Comparison of ENCODE assay signal across 1 cellular context in genomic region chr20:53609501-53610445, GRCh38.
TF ChIP-seq lines count a peak whose summit lies in the region.

No MANE protein-coding gene starts in this region.

TF ChIP-seq in HEK293, 187 proteins besides CTCF, POLR2A, EP300 and RAD21 (continued from another document and continues in another):
- TF ChIP-seq ZNF221 (tag by site-specific recombination; IDR thresholded peaks at IDR 0.05; ENCODE audit: borderline replicate concordance) (0 out of 2 replicates have a peak, but pooled peaks have one; percentile 11), ZNF302 (tag by site-specific recombination; IDR thresholded peaks at IDR 0.05; ENCODE audit: low read depth) (0 out of 2 replicates have a peak, but pooled peaks have one; percentile 37), ZBTB49 (tag by site-specific recombination; IDR thresholded peaks at IDR 0.05; ENCODE audit: low read depth) (0 out of 2 replicates have a peak, but pooled peaks have one; percentile 59), ZNF488 (tag by site-specific recombination; IDR thresholded peaks at IDR 0.05) (peak; percentile 98), ZNF639 (tag by site-specific recombination; IDR thresholded peaks at IDR 0.05) (peak; percentile 99), ZNF404 (tag by site-specific recombination; IDR thresholded peaks at IDR 0.05) (no peak), KLF1 (tag by site-specific recombination; IDR thresholded peaks at IDR 0.05) (peak; percentile 78), ZNF561 (tag by site-specific recombination; IDR thresholded peaks at IDR 0.05; ENCODE audit: borderline replicate concordance) (peak; percentile 99), ZNF433 (tag by site-specific recombination; IDR thresholded peaks at IDR 0.05; ENCODE audit: low read depth) (no peak), ZNF350 (tag by site-specific recombination; IDR thresholded peaks at IDR 0.05) (no peak), ZNF121 (tag by site-specific recombination; IDR thresholded peaks at IDR 0.05) (no peak), ZNF558 (tag by site-specific recombination; IDR thresholded peaks at IDR 0.05) (peak; percentile 89; the same call in 1 of the 2 replicates), GLI2 (tag by site-specific recombination; IDR thresholded peaks at IDR 0.05; ENCODE audit: borderline replicate concordance, low read depth) (peak; percentile 100), ZNF174 (tag by site-specific recombination; IDR thresholded peaks at IDR 0.05) (no peak), ZNF830 (tag by site-specific recombination; IDR thresholded peaks at IDR 0.05; ENCODE audit: low read depth) (no peak), ZBTB1 (tag by site-specific recombination; IDR thresholded peaks at IDR 0.05) (peak; percentile 97), ZNF37A (tag by site-specific recombination; IDR thresholded peaks at IDR 0.05) (no peak), TSHZ1 (tag by site-specific recombination; IDR thresholded peaks at IDR 0.05; ENCODE audit: borderline replicate concordance) (peak; percentile 99), ZNF19 (tag by site-specific recombination; IDR thresholded peaks at IDR 0.05; ENCODE audit: low read depth) (0 out of 2 replicates have a peak, but pooled peaks have one; percentile 7), ZNF658 (tag by site-specific recombination; IDR thresholded peaks at IDR 0.05) (no peak), ZSCAN23 (tag by site-specific recombination; IDR thresholded peaks at IDR 0.05) (peak; percentile 97), ZNF621 (tag by site-specific recombination; IDR thresholded peaks at IDR 0.05) (no peak), ZNF398 (tag by site-specific recombination; IDR thresholded peaks at IDR 0.05) (peak; percentile 94), SCRT2 (tag by site-specific recombination; IDR thresholded peaks at IDR 0.05) (peak; percentile 99), ZNF843 (tag by site-specific recombination; IDR thresholded peaks at IDR 0.05) (peak; percentile 97), ZXDB (tag by site-specific recombination; IDR thresholded peaks at IDR 0.05) (peak; percentile 97), TRIM28 (IDR thresholded peaks at IDR 0.05; ENCODE audit: borderline replicate concordance, low read length) (no peak; the same call in 1 of the 2 replicates), ZSCAN4 (tag by site-specific recombination; IDR thresholded peaks at IDR 0.05) (peak; percentile 69), ZNF362 (tag by site-specific recombination; IDR thresholded peaks at IDR 0.05) (no peak), EGR2 (tag by site-specific recombination; IDR thresholded peaks at IDR 0.05; ENCODE audit: low read depth) (no peak), ZNF146 (tag by site-specific recombination; IDR thresholded peaks at IDR 0.05) (peak; percentile 90), PATZ1 (tag by site-specific recombination; IDR thresholded peaks at IDR 0.05) (peak; percentile 76), SP3 (tag by site-specific recombination; IDR thresholded peaks at IDR 0.05) (peak; percentile 39; the same call in 1 of the 2 replicates), ZNF449 (tag by site-specific recombination; IDR thresholded peaks at IDR 0.05) (peak; percentile 95), ZBTB20 (tag by site-specific recombination; IDR thresholded peaks at IDR 0.05) (peak; percentile 84), HOXA7 (CRISPR knock-in tag; IDR thresholded peaks at IDR 0.05; ENCODE audit: borderline replicate concordance) (no peak), ZFP69B (tag by site-specific recombination; IDR thresholded peaks at IDR 0.05) (peak; percentile 87), ZNF416 (tag by site-specific recombination; IDR thresholded peaks at IDR 0.05) (no peak), ZNF132 (tag by site-specific recombination; IDR thresholded peaks at IDR 0.05; ENCODE audit: borderline replicate concordance) (no peak), ZBTB21 (tag by site-specific recombination; IDR thresholded peaks at IDR 0.05) (peak; percentile 84), ZNF2 (tag by site-specific recombination; IDR thresholded peaks at IDR 0.05) (peak; percentile 100), ZNF24 (tag by site-specific recombination; IDR thresholded peaks at IDR 0.05) (peak; percentile 97), ZNF529 (tag by site-specific recombination; IDR thresholded peaks at IDR 0.05; ENCODE audit: insufficient replicate concordance) (peak; percentile 31), ZNF266 (tag by site-specific recombination; IDR thresholded peaks at IDR 0.05; ENCODE audit: low read depth) (no peak), ZNF510 (tag by site-specific recombination; IDR thresholded peaks at IDR 0.05; ENCODE audit: insufficient replicate concordance) (no peak), ZNF473 (tag by site-specific recombination; IDR thresholded peaks at IDR 0.05) (no peak), ZNF16 (tag by site-specific recombination; IDR thresholded peaks at IDR 0.05; ENCODE audit: low read depth) (no peak; the same call in 1 of the 2 replicates), ZNF768 (tag by site-specific recombination; IDR thresholded peaks at IDR 0.05) (no peak), OVOL3 (tag by site-specific recombination; IDR thresholded peaks at IDR 0.05) (peak; percentile 96), ZNF777 (tag by site-specific recombination; IDR thresholded peaks at IDR 0.05; ENCODE audit: borderline replicate concordance) (no peak), ZNF274 (IDR thresholded peaks at IDR 0.05; ENCODE audit: low read length) (no peak), ZNF274 (tag by site-specific recombination; IDR thresholded peaks at IDR 0.05; ENCODE audit: borderline replicate concordance) (no peak), SP7 (tag by site-specific recombination; IDR thresholded peaks at IDR 0.05) (peak; percentile 99), ZNF580 (tag by site-specific recombination; IDR thresholded peaks at IDR 0.05) (no peak; the same call in 1 of the 2 replicates)
